In the genomic region with DNA sequence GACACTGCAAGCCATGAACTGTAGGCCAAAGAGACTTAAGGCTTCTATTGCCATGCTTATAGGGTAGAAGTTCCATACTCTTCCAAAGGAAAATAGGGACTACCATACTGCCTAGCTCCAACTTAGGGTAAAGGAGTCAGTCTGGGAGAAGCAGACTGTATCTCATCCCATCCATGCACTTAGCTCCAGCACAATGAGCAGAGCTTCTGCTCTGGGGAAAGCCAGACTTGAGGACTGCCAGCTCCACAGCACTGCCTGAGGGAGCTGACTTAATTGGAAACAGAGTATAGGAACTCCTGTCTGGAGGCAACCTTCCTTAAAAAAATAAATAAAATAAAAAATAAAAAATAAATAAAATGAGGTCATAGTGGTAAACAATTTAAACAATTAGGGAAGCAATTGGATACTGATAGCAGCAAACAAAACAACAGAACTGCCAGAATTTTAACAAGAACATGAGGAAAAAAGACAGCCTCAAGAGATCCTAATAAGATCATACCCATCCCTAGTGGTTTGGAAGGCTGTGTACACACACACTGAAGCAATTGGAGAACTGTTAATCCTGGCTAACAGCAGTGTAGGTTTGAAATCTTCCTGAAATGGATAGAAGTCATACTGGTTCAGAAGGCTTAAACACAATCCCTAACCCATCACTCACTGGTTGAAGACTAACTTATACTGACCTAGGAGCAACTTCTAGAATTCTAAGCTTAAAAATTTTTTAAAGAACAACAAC, we compare ENCODE assay signal across 14 cellular contexts.
"Had no signal": no experiment of that assay in that cellular context is flagged by ENCODE, and none has a peak within 500 bp of the region (broad histone marks: within the 10 kb centered on the region; RNA-seq: fewer than 3 reads in every experiment).

No MANE protein-coding gene starts in this region.

- ATAC-seq: activated T-helper 17 cell treated with anti-CD3 and anti-CD28 coated beads, Interleukin-2, amount 50 U/mL, for 72 hours; effector memory CD8-positive, alpha-beta T cell; left lung had no signal

- H3K4me1 ChIP-seq: left lung, testis had no signal

- DNase-seq: activated B cell treated with CpG ODN at 0.5 μM for 24 hours; activated CD4-positive, alpha-beta T cell treated with anti-CD3 and anti-CD28 coated beads, Interleukin-2, amount 10 ng/mL, durations not matched to agents 24 days and 14 days; activated CD8-positive, alpha-beta memory T cell treated with anti-CD3 and anti-CD28 coated beads for 24 hours; activated naive CD4-positive, alpha-beta T cell treated with anti-CD3 and anti-CD28 coated beads, Interleukin-2, amount 10 ng/mL, durations not matched to agents 7 days and 5 days; activated T-cell treated with anti-CD3 and anti-CD28 coated beads for 4 hours; cortex of kidney; effector memory CD8-positive, alpha-beta T cell; foreskin melanocyte; left lung; stimulated activated CD4-positive, alpha-beta T cell treated with anti-CD3 and anti-CD28 coated beads, Interleukin-2, amount 100 ng/mL, for 48 hours; stimulated activated CD8-positive, alpha-beta memory T cell treated with anti-CD3 and anti-CD28 coated beads, Interleukin-4, amount 100 ng/mL, for 48 hours; testis had no signal

- H3K27me3 ChIP-seq: left lung, testis had no signal

- H3K4me3 ChIP-seq: left lung, testis had no signal

- H3K36me3 ChIP-seq: left lung had no signal

- H3K27ac ChIP-seq: epithelial cell of prostate, left lung, testis had no signal

- H3K9me3 ChIP-seq: testis had no signal
